In genomic region chr6:68039641-68040311, GRCh38 we compare ENCODE assay signal across 17 cellular contexts.
DNase-seq lines count a peak whose midpoint lies in the region; ATAC-seq and TF ChIP-seq lines count a peak whose summit lies in the region.
"Had no signal": no experiment of that assay in that cellular context is flagged by ENCODE, and none has a peak within 500 bp of the region (broad histone marks: within the 10 kb centered on the region; RNA-seq: fewer than 3 reads in every experiment).

No MANE protein-coding gene starts in this region.

- ATAC-seq in Right ventricle myocardium inferior = peak; percentile 39
- no peak for ATAC-seq in left cardiac atrium
- no peak for ATAC-seq in GM21423 (IDR thresholded peaks at IDR 0.05; ENCODE audit: unreplicated experiment)
- ATAC-seq: HepG2 had no signal

- no peaks in the 10 kb centered on the region for H3F3A ChIP-seq in smooth muscle cell (ENCODE audit: low read depth)

- H4K20me1 ChIP-seq in smooth muscle cell (ENCODE audit: low read depth) = no peaks in the 10 kb centered on the region

- H3K27ac ChIP-seq in breast epithelium (no peak overlapping the region), iPS-20b (ENCODE audit: low read length) (peak overlapping the region; percentile 80), smooth muscle cell (ENCODE audit: low read depth) (no peak overlapping the region)

- intact Hi-C loops in Right ventricle myocardium inferior (cut with DNase I) (no loop called here), left cardiac atrium (cut with DNase I) (no loop called here), breast epithelium (cut with DNase I; ENCODE audit: low total_unique reads) (no loop called here)

- H3K27me3 ChIP-seq in breast epithelium (no peaks in the 10 kb centered on the region), iPS-20b (ENCODE audit: insufficient read depth, low read length) (no peaks in the 10 kb centered on the region), smooth muscle cell (ENCODE audit: low read depth) (no peaks in the 10 kb centered on the region)

- no peak overlapping the region for H3K27ac Mint-ChIP-seq in activated T-cell treated with anti-CD3 and anti-CD28 coated beads, Interleukin-2, amount 50 U/mL, for 24 hours

- peaks cover 10% of the 10 kb centered on the region for H3K9me3 Mint-ChIP-seq in activated T-cell treated with anti-CD3 and anti-CD28 coated beads, Interleukin-2, amount 50 U/mL, for 24 hours

- DNase-seq in Right ventricle myocardium inferior (ENCODE audit: missing footprints) (no peak), left cardiac atrium (no peak), breast epithelium (ENCODE audit: low spot score in 2 of 2) (no peak), smooth muscle cell (lab: John Stamatoyannopoulos, UW; ENCODE audit: unreplicated experiment) (no peak), H4 (ENCODE audit: low spot score) (no peak)
- DNase-seq in activated T-cell treated with anti-CD3 and anti-CD28 coated beads, Interleukin-2, amount 50 U/mL, for 24 hours = no peak
- DNase-seq: activated CD4-positive, alpha-beta T cell treated with anti-CD3 and anti-CD28 coated beads, Interleukin-2, amount 50 U/mL, for 1 hour; activated T-cell treated with anti-CD3 and anti-CD28 coated beads, Interleukin-2, amount 50 U/mL, for 48 hours; COR-L47; GDM1; NCI-H1048; NCI-H2171 treated with DMSO at 0.1 percent for 48 hours; SHP77 treated with DMSO at 0.1 percent for 48 hours; stimulated activated CD4-positive, alpha-beta T cell treated with anti-CD3 and anti-CD28 coated beads, Interleukin-4, amount 100 ng/mL, for 4 hours had no signal

- no peak for TF ChIP-seq POLR2A in breast epithelium (IDR thresholded peaks at IDR 0.05)

- H3K4me1 ChIP-seq in breast epithelium = no peaks in the 10 kb centered on the region
- H3K4me1 ChIP-seq in iPS-20b (ENCODE audit: insufficient read depth, low read length) = peaks cover 41% of the 10 kb centered on the region; the same call in 1 of the 2 replicates
- H3K4me1 ChIP-seq in smooth muscle cell (ENCODE audit: low read depth) = no peaks in the 10 kb centered on the region

- H3K36me3 ChIP-seq in breast epithelium (no peaks in the 10 kb centered on the region), iPS-20b (ENCODE audit: insufficient read depth, low read depth, low read length) (no peaks in the 10 kb centered on the region), smooth muscle cell (ENCODE audit: low read depth) (no peaks in the 10 kb centered on the region)

- H3K4me3 Mint-ChIP-seq in activated T-cell treated with anti-CD3 and anti-CD28 coated beads, Interleukin-2, amount 50 U/mL, for 24 hours = no peak overlapping the region

- H3K36me3 Mint-ChIP-seq in activated T-cell treated with anti-CD3 and anti-CD28 coated beads, Interleukin-2, amount 50 U/mL, for 24 hours (ENCODE audit: low read depth) = no peaks in the 10 kb centered on the region

- no peaks in the 10 kb centered on the region for H3K9me3 ChIP-seq in breast epithelium
- H3K9me3 ChIP-seq in iPS-20b (ENCODE audit: insufficient read depth, low read depth, low read length) = 0 out of 2 replicates have a peak, but pooled peaks cover 4% of the 10 kb centered on the region
- no peaks in the 10 kb centered on the region for H3K9me3 ChIP-seq in smooth muscle cell (replicated peaks; ENCODE audit: low read depth)

- no peaks in the 10 kb centered on the region for H3K27me3 Mint-ChIP-seq in activated T-cell treated with anti-CD3 and anti-CD28 coated beads, Interleukin-2, amount 50 U/mL, for 24 hours

- no peaks in the 10 kb centered on the region for H3K4me1 Mint-ChIP-seq in activated T-cell treated with anti-CD3 and anti-CD28 coated beads, Interleukin-2, amount 50 U/mL, for 24 hours (ENCODE audit: low read depth)

- no peaks in the 10 kb centered on the region for H3K79me2 ChIP-seq in smooth muscle cell (ENCODE audit: low read depth)

- WGBS in smooth muscle cell (ENCODE audit: low lambda C conversion rate) = 8% methylated on average over 5 of the region's 5 CpGs

- H3K4me3 ChIP-seq in breast epithelium (peak overlapping the region in 2 of 3 donors; percentile 36 to 44), iPS-20b (ENCODE audit: low read length) (peak overlapping the region; percentile 61), smooth muscle cell (peak overlapping the region; percentile 41)

- peak overlapping the region; percentile 75 for H2AFZ ChIP-seq in smooth muscle cell (ENCODE audit: low read depth)

- no peak for TF ChIP-seq CTCF in breast epithelium (IDR thresholded peaks at IDR 0.05)
- no peak for TF ChIP-seq CTCF in smooth muscle cell (IDR thresholded peaks at IDR 0.05; ENCODE audit: borderline replicate concordance, insufficient read depth, poor library complexity, severe bottlenecking)

- peak overlapping the region; percentile 78 for H3K4me2 ChIP-seq in smooth muscle cell

- H3K9ac ChIP-seq in iPS-20b (ENCODE audit: low read depth, low read length) (peak overlapping the region; percentile 90), smooth muscle cell (ENCODE audit: low read depth) (peak overlapping the region; percentile 1)
